Comparison of ENCODE assay signal across 1 cellular context in the genomic region with DNA sequence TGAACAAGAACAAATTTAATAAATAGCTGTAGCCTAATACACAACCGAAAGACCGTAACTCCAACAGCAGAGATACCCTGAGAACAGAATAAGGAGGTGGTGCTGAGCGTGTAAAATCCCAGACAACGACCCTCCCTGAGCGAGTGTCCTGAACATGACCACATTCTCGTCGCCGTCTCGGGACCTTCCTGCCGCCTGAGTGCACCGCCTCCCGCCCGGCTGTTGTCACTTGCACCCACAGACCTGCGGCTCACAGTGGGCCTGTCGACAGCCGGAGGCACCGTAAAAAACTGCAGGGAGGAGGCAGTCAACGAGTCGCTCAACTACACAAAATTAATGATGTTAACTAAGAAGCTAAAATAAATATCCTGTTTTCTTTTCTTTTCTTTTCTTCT.
TF ChIP-seq lines count a peak whose summit lies in the region.

No MANE protein-coding gene starts in this region.

TF ChIP-seq in HepG2, 621 proteins besides CTCF, POLR2A, EP300 and RAD21:
- no peak for TF ChIP-seq PHF20 (CRISPR knock-in tag; IDR thresholded peaks at IDR 0.05)
- TF ChIP-seq HNRNPH1 (optimal IDR thresholded peaks at IDR 0.05; ENCODE audit: low read depth, low read length) = no peak
- TF ChIP-seq ZNF563 (CRISPR knock-in tag; IDR thresholded peaks at IDR 0.05) = no peak
- no peak for TF ChIP-seq ZNF775 (CRISPR knock-in tag; IDR thresholded peaks at IDR 0.05; ENCODE audit: borderline replicate concordance)
- TF ChIP-seq, protein P1, sequence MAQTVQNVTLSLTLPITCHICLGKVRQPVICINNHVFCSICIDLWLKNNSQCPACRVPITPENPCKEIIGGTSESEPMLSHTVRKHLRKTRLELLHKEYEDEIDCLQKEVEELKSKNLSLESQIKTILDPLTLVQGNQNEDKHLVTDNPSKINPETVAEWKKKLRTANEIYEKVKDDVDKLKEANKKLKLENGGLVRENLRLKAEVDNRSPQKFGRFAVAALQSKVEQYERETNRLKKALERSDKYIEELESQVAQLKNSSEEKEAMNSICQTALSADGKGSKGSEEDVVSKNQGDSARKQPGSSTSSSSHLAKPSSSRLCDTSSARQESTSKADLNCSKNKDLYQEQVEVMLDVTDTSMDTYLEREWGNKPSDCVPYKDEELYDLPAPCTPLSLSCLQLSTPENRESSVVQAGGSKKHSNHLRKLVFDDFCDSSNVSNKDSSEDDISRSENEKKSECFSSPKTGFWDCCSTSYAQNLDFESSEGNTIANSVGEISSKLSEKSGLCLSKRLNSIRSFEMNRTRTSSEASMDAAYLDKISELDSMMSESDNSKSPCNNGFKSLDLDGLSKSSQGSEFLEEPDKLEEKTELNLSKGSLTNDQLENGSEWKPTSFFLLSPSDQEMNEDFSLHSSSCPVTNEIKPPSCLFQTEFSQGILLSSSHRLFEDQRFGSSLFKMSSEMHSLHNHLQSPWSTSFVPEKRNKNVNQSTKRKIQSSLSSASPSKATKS (CRISPR knock-in tag; IDR thresholded peaks at IDR 0.05) = no peak
- no peak for TF ChIP-seq NCOA1 (CRISPR knock-in tag; IDR thresholded peaks at IDR 0.05)
- TF ChIP-seq ZNF792 (CRISPR knock-in tag; IDR thresholded peaks at IDR 0.05) = no peak
- TF ChIP-seq, protein P2, sequence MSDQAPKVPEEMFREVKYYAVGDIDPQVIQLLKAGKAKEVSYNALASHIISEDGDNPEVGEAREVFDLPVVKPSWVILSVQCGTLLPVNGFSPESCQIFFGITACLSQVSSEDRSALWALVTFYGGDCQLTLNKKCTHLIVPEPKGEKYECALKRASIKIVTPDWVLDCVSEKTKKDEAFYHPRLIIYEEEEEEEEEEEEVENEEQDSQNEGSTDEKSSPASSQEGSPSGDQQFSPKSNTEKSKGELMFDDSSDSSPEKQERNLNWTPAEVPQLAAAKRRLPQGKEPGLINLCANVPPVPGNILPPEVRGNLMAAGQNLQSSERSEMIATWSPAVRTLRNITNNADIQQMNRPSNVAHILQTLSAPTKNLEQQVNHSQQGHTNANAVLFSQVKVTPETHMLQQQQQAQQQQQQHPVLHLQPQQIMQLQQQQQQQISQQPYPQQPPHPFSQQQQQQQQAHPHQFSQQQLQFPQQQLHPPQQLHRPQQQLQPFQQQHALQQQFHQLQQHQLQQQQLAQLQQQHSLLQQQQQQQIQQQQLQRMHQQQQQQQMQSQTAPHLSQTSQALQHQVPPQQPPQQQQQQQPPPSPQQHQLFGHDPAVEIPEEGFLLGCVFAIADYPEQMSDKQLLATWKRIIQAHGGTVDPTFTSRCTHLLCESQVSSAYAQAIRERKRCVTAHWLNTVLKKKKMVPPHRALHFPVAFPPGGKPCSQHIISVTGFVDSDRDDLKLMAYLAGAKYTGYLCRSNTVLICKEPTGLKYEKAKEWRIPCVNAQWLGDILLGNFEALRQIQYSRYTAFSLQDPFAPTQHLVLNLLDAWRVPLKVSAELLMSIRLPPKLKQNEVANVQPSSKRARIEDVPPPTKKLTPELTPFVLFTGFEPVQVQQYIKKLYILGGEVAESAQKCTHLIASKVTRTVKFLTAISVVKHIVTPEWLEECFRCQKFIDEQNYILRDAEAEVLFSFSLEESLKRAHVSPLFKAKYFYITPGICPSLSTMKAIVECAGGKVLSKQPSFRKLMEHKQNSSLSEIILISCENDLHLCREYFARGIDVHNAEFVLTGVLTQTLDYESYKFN (CRISPR knock-in tag; conservative IDR thresholded peaks at IDR 0.05) = no peak
- no peak for TF ChIP-seq TBX3 (IDR thresholded peaks at IDR 0.05; ENCODE audit: borderline replicate concordance)
- TF ChIP-seq ARID2 (CRISPR knock-in tag; IDR thresholded peaks at IDR 0.05; ENCODE audit: borderline replicate concordance) = no peak
- TF ChIP-seq, protein P3, sequence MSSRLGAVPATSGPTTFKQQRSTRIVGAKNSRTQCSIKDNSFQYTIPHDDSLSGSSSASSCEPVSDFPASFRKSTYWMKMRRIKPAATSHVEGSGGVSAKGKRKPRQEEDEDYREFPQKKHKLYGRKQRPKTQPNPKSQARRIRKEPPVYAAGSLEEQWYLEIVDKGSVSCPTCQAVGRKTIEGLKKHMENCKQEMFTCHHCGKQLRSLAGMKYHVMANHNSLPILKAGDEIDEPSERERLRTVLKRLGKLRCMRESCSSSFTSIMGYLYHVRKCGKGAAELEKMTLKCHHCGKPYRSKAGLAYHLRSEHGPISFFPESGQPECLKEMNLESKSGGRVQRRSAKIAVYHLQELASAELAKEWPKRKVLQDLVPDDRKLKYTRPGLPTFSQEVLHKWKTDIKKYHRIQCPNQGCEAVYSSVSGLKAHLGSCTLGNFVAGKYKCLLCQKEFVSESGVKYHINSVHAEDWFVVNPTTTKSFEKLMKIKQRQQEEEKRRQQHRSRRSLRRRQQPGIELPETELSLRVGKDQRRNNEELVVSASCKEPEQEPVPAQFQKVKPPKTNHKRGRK (CRISPR knock-in tag; IDR thresholded peaks at IDR 0.05) = no peak
- no peak for TF ChIP-seq SMARCE1 (IDR thresholded peaks at IDR 0.05; ENCODE audit: borderline replicate concordance)
- no peak for TF ChIP-seq KMT2B (CRISPR knock-in tag; IDR thresholded peaks at IDR 0.05)
- TF ChIP-seq ZNF724P (CRISPR knock-in tag; IDR thresholded peaks at IDR 0.05; ENCODE audit: borderline replicate concordance) = no peak
- TF ChIP-seq GPN1 (CRISPR knock-in tag; IDR thresholded peaks at IDR 0.05; ENCODE audit: borderline replicate concordance) = no peak
- TF ChIP-seq ZNF883 (CRISPR knock-in tag; IDR thresholded peaks at IDR 0.05; ENCODE audit: not compliant biosample characterization) = no peak
- TF ChIP-seq, protein P4, sequence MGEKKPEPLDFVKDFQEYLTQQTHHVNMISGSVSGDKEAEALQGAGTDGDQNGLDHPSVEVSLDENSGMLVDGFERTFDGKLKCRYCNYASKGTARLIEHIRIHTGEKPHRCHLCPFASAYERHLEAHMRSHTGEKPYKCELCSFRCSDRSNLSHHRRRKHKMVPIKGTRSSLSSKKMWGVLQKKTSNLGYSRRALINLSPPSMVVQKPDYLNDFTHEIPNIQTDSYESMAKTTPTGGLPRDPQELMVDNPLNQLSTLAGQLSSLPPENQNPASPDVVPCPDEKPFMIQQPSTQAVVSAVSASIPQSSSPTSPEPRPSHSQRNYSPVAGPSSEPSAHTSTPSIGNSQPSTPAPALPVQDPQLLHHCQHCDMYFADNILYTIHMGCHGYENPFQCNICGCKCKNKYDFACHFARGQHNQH (CRISPR knock-in tag; IDR thresholded peaks at IDR 0.05) = no peak
- TF ChIP-seq MED1 (CRISPR knock-in tag; IDR thresholded peaks at IDR 0.05) = no peak
